Comparison of ENCODE assay signal across 18 cellular contexts in the genomic region with DNA sequence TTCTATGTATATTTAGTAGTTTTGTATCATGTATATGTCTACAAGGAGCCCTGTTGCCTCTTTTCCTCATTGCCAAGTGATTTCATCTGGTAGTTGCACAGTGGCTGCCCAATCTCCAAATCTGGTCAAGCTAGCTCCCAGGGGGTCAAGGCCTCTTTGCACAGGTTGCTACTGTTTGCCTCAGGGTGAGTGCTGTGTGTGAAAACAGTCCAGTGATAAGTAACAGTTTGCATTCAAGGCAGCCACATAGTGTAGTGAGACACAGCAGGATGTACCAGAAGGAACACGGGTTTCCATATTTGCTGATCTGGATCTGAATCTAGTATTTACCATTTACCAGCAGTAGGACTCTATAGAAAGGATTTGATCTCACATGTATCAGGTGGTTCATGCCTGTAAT. TPM values are rescaled to one million over a fixed set of nuclear protein-coding genes. Genes with fewer than 3 reads are reported as not detected.
A peak's percentile ranks its signal among the peaks of the same experiment; 100 is the strongest.
DNase-seq lines count a peak whose midpoint lies in the region; ATAC-seq and TF ChIP-seq lines count a peak whose summit lies in the region.
"Had no signal": no experiment of that assay in that cellular context is flagged by ENCODE, and none has a peak within 500 bp of the region (broad histone marks: within the 10 kb centered on the region; RNA-seq: fewer than 3 reads in every experiment).

No MANE protein-coding gene starts in this region.

- no peak for ATAC-seq in CD4-positive, CD25-positive, alpha-beta regulatory T cell (ENCODE audit: low read depth in 2 of 2)
- ATAC-seq in left lobe of liver: peak; percentile 84

- peaks cover 66% of the 10 kb centered on the region for H3K4me1 ChIP-seq in CD4-positive, CD25-positive, alpha-beta regulatory T cell (ENCODE audit: control insufficient read depth, insufficient read depth, low read length, poor library complexity, severe bottlenecking)

- no peaks in the 10 kb centered on the region for H3K27me3 Mint-ChIP-seq in activated CD4-positive, alpha-beta T cell treated with anti-CD3 and anti-CD28 coated beads, Interleukin-2, amount 10 ng/mL, durations not matched to agents 24 days and 14 days
- no peaks in the 10 kb centered on the region for H3K27me3 Mint-ChIP-seq in CD4-positive, CD25-positive, alpha-beta regulatory T cell
- H3K27me3 Mint-ChIP-seq: IgD-negative memory B cell had no signal

- peaks cover 14% of the 10 kb centered on the region for H3K36me3 ChIP-seq in CD4-positive, CD25-positive, alpha-beta regulatory T cell (ENCODE audit: control insufficient read depth, insufficient read depth, low read length)
- H3K36me3 ChIP-seq: HAP-1 had no signal

- no peaks in the 10 kb centered on the region for H3K27me3 ChIP-seq in CD4-positive, CD25-positive, alpha-beta regulatory T cell (ENCODE audit: control insufficient read depth, insufficient read depth, low read length)
- H3K27me3 ChIP-seq in dorsolateral prefrontal cortex: no peaks in the 10 kb centered on the region

- DNase-seq in activated CD4-positive, alpha-beta T cell treated with anti-CD3 and anti-CD28 coated beads, Interleukin-2, amount 10 ng/mL, durations not matched to agents 24 days and 14 days: no peak
- DNase-seq in activated CD4-positive, alpha-beta T cell treated with anti-CD3 and anti-CD28 coated beads for 1 hour: no peak
- DNase-seq in CD4-positive, CD25-positive, alpha-beta regulatory T cell: no peak
- DNase-seq in left lobe of liver (ENCODE audit: low spot score) (no peak), ecto neural progenitor cell (ENCODE audit: low spot score) (no peak), GM03348 (ENCODE audit: low spot score) (no peak), dorsolateral prefrontal cortex (no peak)
- DNase-seq: AML-193, Calu3, DMS53, NCI-H1417, NCI-H2081, NCI-H510A, NCI-H82, PC-9 had no signal

- intact Hi-C loops in activated CD4-positive, alpha-beta T cell treated with anti-CD3 and anti-CD28 coated beads, Interleukin-2, amount 10 ng/mL, durations not matched to agents 24 days and 14 days (cut with micrococcal nuclease): no loop called here
- intact Hi-C loops in dorsolateral prefrontal cortex (cut with DNase I): no loop called here

- H3K36me3 Mint-ChIP-seq in activated CD4-positive, alpha-beta T cell treated with anti-CD3 and anti-CD28 coated beads, Interleukin-2, amount 10 ng/mL, durations not matched to agents 24 days and 14 days (ENCODE audit: low read depth): peaks cover 16% of the 10 kb centered on the region
- H3K36me3 Mint-ChIP-seq in CD4-positive, CD25-positive, alpha-beta regulatory T cell: peaks cover 17% of the 10 kb centered on the region

- H3K27ac Mint-ChIP-seq in activated CD4-positive, alpha-beta T cell treated with anti-CD3 and anti-CD28 coated beads, Interleukin-2, amount 10 ng/mL, durations not matched to agents 24 days and 14 days: peak overlapping the region; percentile 26
- H3K27ac Mint-ChIP-seq in CD4-positive, CD25-positive, alpha-beta regulatory T cell: peak overlapping the region in 2 of 3 donors; percentile 32 to 93
- H3K27ac Mint-ChIP-seq: IgD-negative memory B cell had no signal

- H3K4me3 Mint-ChIP-seq in activated CD4-positive, alpha-beta T cell treated with anti-CD3 and anti-CD28 coated beads, Interleukin-2, amount 10 ng/mL, durations not matched to agents 24 days and 14 days: no peak overlapping the region
- peak overlapping the region in 1 of 4 donors; percentile 51 for H3K4me3 Mint-ChIP-seq in CD4-positive, CD25-positive, alpha-beta regulatory T cell

- TF ChIP-seq CTCF in VCaP (conservative IDR thresholded peaks at IDR 0.05) (no peak), dorsolateral prefrontal cortex (IDR thresholded peaks at IDR 0.05 in 54 of 56, conservative IDR thresholded peaks at IDR 0.05 in 2 of 56; ENCODE audit: low read depth in 1 of 56, partially characterized antibody in 56 of 56) (no peak)

- peaks cover 51% of the 10 kb centered on the region for H3K4me1 Mint-ChIP-seq in activated CD4-positive, alpha-beta T cell treated with anti-CD3 and anti-CD28 coated beads, Interleukin-2, amount 10 ng/mL, durations not matched to agents 24 days and 14 days
- peaks cover 49 to 78% (median 60%) of the 10 kb centered on the region in 4 donors for H3K4me1 Mint-ChIP-seq in CD4-positive, CD25-positive, alpha-beta regulatory T cell

- H3K27ac ChIP-seq in CD4-positive, CD25-positive, alpha-beta regulatory T cell (ENCODE audit: insufficient read depth, low read length, poor library complexity, severe bottlenecking): no peak overlapping the region
- H3K27ac ChIP-seq in VCaP (peak overlapping the region; percentile 81), dorsolateral prefrontal cortex (peak overlapping the region in 8 of 59 donors; percentile 1 to 50 (median 20))
- H3K27ac ChIP-seq: PC-9 had no signal

- H3K9me3 ChIP-seq in CD4-positive, CD25-positive, alpha-beta regulatory T cell (ENCODE audit: control insufficient read depth in 2 of 2, low read length in 2 of 2): peaks cover 0 to 4% of the 10 kb centered on the region in 2 experiments
- H3K9me3 ChIP-seq: HAP-1 had no signal

- H3K9me3 Mint-ChIP-seq in activated CD4-positive, alpha-beta T cell treated with anti-CD3 and anti-CD28 coated beads, Interleukin-2, amount 10 ng/mL, durations not matched to agents 24 days and 14 days: peaks cover 8% of the 10 kb centered on the region
- peaks cover 0 to 8% (median 2%) of the 10 kb centered on the region in 7 donors for H3K9me3 Mint-ChIP-seq in CD4-positive, CD25-positive, alpha-beta regulatory T cell
- H3K9me3 Mint-ChIP-seq: IgD-negative memory B cell had no signal

- H3K4me3 ChIP-seq in CD4-positive, CD25-positive, alpha-beta regulatory T cell (ENCODE audit: low read depth, low read length): no peak overlapping the region
- no peak overlapping the region for H3K4me3 ChIP-seq in dorsolateral prefrontal cortex
- H3K4me3 ChIP-seq: HAP-1, PC-9 had no signal

RNA-seq across cellular contexts. Expression of a gene that starts 13.3 kb away (rescaled TPM):
- total RNA-seq in activated CD4-positive, alpha-beta T cell treated with anti-CD3 and anti-CD28 coated beads, Interleukin-2, amount 10 ng/mL, durations not matched to agents 24 days and 14 days: 32.3 and 34.3 TPM in 2 replicates
- 218 TPM for total RNA-seq in CD4-positive, CD25-positive, alpha-beta regulatory T cell
- polyA plus RNA-seq in CD4-positive, CD25-positive, alpha-beta regulatory T cell: 10 to 100 TPM; 46.6 to 64.4 (median 56.8) TPM
- total RNA-seq in left lobe of liver: 9.6 TPM
- total RNA-seq in dorsolateral prefrontal cortex: 10 to 100 TPM; 26.4 to 56.2 (median 40.1) TPM
